ENCODE assay signal across 1 cellular context in genomic region chr2:212254331-212254730, GRCh38.
TF ChIP-seq lines count a peak whose summit lies in the region.

No MANE protein-coding gene starts in this region.

TF ChIP-seq in GM23338, 12 proteins besides CTCF, POLR2A, EP300 and RAD21 (continued from another document):
- TF ChIP-seq REST (IDR thresholded peaks at IDR 0.05; ENCODE audit: unreplicated experiment) (no peak), ZNF114 (CRISPR knock-in tag; IDR thresholded peaks at IDR 0.05) (no peak), ZNF462 (CRISPR knock-in tag; IDR thresholded peaks at IDR 0.05) (no peak), POLR2AphosphoS5 (IDR thresholded peaks at IDR 0.05; ENCODE audit: low read depth) (no peak), EZH2phosphoT487 (IDR thresholded peaks at IDR 0.05; ENCODE audit: unreplicated experiment) (no peak), NANOG (IDR thresholded peaks at IDR 0.05; ENCODE audit: borderline replicate concordance) (no peak), CREB1 (CRISPR knock-in tag; IDR thresholded peaks at IDR 0.05; ENCODE audit: low read depth) (no peak), EZH2 (IDR thresholded peaks at IDR 0.05; ENCODE audit: low read depth, unreplicated experiment) (no peak), STAT1 (IDR thresholded peaks at IDR 0.05; ENCODE audit: unreplicated experiment) (no peak), ZNF331 (CRISPR knock-in tag; IDR thresholded peaks at IDR 0.05; ENCODE audit: low read depth) (no peak)
